In genomic region chr7:123923599-123923998, GRCh38 we compare ENCODE assay signal across 12 cellular contexts. TPM values are rescaled to one million over a fixed set of nuclear protein-coding genes. Genes with fewer than 3 reads are reported as not detected.
"Had no signal": no experiment of that assay in that cellular context is flagged by ENCODE, and none has a peak within 500 bp of the region (broad histone marks: within the 10 kb centered on the region; RNA-seq: fewer than 3 reads in every experiment).

No MANE protein-coding gene starts in this region.

- H3K4me3 ChIP-seq: GM23248, GM23338, HAP-1 had no signal

- H2AFZ ChIP-seq: GM23248, GM23338 had no signal

- FAIRE-seq: H1, H54 had no signal

- DNase-seq: GM23248, GOT3, H7, H9, HCEC 1CT, HFFc6 had no signal

- H3K9me3 ChIP-seq: HAP-1 had no signal

- H3K4me2 ChIP-seq: GM23338 had no signal

- H3K27ac ChIP-seq: GM23248 had no signal

- ATAC-seq: GM23338, HCT116 had no signal

- H3K9ac ChIP-seq: GM23248 had no signal

- H3K4me1 ChIP-seq: HAP-1 had no signal

- H3K36me3 ChIP-seq: HAP-1 had no signal

RNA-seq across cellular contexts. Expression of gene SPAM1, which starts 1.4 kb away (rescaled TPM):
- total RNA-seq: GM23248, GM23338, H1, H4, H7, H9, HFFc6 had no signal
- polyA plus RNA-seq: GM23248, GM23338, H1 had no signal
